In the genomic region with DNA sequence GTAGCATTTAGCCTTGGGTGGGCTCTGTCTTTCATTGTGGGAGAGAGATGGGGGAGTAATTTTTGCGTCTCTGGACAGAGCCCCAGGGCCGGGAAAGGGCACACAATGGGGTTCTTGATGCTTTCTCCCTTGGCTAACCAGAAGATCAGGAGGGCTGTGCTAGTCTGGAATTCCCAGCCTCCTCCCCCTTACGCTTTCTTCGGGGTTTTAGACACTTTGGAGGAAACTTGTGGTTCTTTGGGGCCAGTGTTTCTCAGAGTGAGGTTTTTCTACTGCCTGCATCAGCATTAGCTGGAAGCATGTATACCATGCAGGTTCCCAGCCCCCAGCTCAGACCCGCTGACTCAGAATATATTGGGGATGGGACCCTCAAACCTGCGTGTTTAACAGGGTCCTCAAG, we compare ENCODE assay signal across 26 cellular contexts. TPM values are rescaled to one million over a fixed set of nuclear protein-coding genes. Genes with fewer than 3 reads are reported as not detected.
DNase-seq lines count a peak whose midpoint lies in the region; ATAC-seq, FAIRE-seq and TF ChIP-seq lines count a peak whose summit lies in the region.
"Had no signal": no experiment of that assay in that cellular context is flagged by ENCODE, and none has a peak within 500 bp of the region (broad histone marks: within the 10 kb centered on the region; RNA-seq: fewer than 3 reads in every experiment).

No MANE protein-coding gene starts in this region.

- no peak for FAIRE-seq in kidney (lab: Jason Lieb, UNC)
- FAIRE-seq: HTR-8/SVneo, RCC 7860 had no signal

- peak overlapping the region in 1 of 2 donors; percentile 18 for H3K27ac Mint-ChIP-seq in natural killer cell treated with Interleukin-12 subunit alpha and Interleukin-12 subunit beta and Interleukin-15 and Interleukin-18, amount 100 ng/mL, for 72 hours
- H3K27ac Mint-ChIP-seq in natural killer cell (no peak overlapping the region), T-helper 17 cell (peak overlapping the region; percentile 71), type B pancreatic cell (peak overlapping the region; percentile 24)
- H3K27ac Mint-ChIP-seq: CD8-positive, alpha-beta T cell; GM23338 had no signal

- H3K9ac ChIP-seq in kidney (ENCODE audit: low read length in 2 of 2) = no peak overlapping the region

- peak in 1 of 2 donors; percentile 26 for ATAC-seq in natural killer cell treated with Interleukin-12 subunit alpha and Interleukin-12 subunit beta and Interleukin-15 and Interleukin-18, amount 100 ng/mL, for 72 hours
- ATAC-seq in natural killer cell = no peak
- ATAC-seq in T-helper 17 cell = no peak
- ATAC-seq in HG02642 (IDR thresholded peaks at IDR 0.05; ENCODE audit: poor library complexity, unreplicated experiment) = no peak
- ATAC-seq: CD8-positive, alpha-beta T cell; Right ventricle myocardium inferior had no signal

- H3K9me3 ChIP-seq in T-helper 17 cell (ENCODE audit: control insufficient read depth, low read length, poor library complexity, severe bottlenecking) (no peaks in the 10 kb centered on the region), kidney (ENCODE audit: control insufficient read depth in 1 of 2, low read length in 2 of 2) (no peaks in the 10 kb centered on the region)
- H3K9me3 ChIP-seq: BLaER1 treated with 17β-estradiol and CSF1 and Interleukin-3, amounts not matched to agents 10 nM and 100 nM; MG63 had no signal

- TF ChIP-seq CTCF in natural killer cell (IDR thresholded peaks at IDR 0.05) (no peak), kidney (IDR thresholded peaks at IDR 0.05; ENCODE audit: borderline replicate concordance, extremely low read depth, insufficient read depth) (no peak), type B pancreatic cell (conservative IDR thresholded peaks at IDR 0.05) (no peak)

- no peaks in the 10 kb centered on the region for H3K36me3 ChIP-seq in kidney (ENCODE audit: control insufficient read depth in 1 of 2, insufficient read depth in 2 of 2, low read length in 2 of 2)
- H3K36me3 ChIP-seq: BLaER1 treated with 17β-estradiol and CSF1 and Interleukin-3, amounts not matched to agents 10 nM and 100 nM; MG63 had no signal

- peaks cover 28 to 32% of the 10 kb centered on the region in 2 donors for H3K4me1 Mint-ChIP-seq in natural killer cell treated with Interleukin-12 subunit alpha and Interleukin-12 subunit beta and Interleukin-15 and Interleukin-18, amount 100 ng/mL, for 72 hours (ENCODE audit: low read depth in 2 of 2)
- H3K4me1 Mint-ChIP-seq in natural killer cell = peaks cover 13 to 27% of the 10 kb centered on the region in 2 donors
- H3K4me1 Mint-ChIP-seq in T-helper 17 cell = peaks cover 17% of the 10 kb centered on the region
- peaks cover 26% of the 10 kb centered on the region for H3K4me1 Mint-ChIP-seq in type B pancreatic cell (ENCODE audit: unreplicated experiment)

- H3K9me3 Mint-ChIP-seq in natural killer cell treated with Interleukin-12 subunit alpha and Interleukin-12 subunit beta and Interleukin-15 and Interleukin-18, amount 100 ng/mL, for 72 hours = no peaks in the 10 kb centered on the region
- H3K9me3 Mint-ChIP-seq in natural killer cell (no peaks in the 10 kb centered on the region), type B pancreatic cell (no peaks in the 10 kb centered on the region)
- H3K9me3 Mint-ChIP-seq: CD8-positive, alpha-beta T cell; GM23338 had no signal

- H3K27me3 Mint-ChIP-seq in natural killer cell treated with Interleukin-12 subunit alpha and Interleukin-12 subunit beta and Interleukin-15 and Interleukin-18, amount 100 ng/mL, for 72 hours = peaks cover 25 to 55% of the 10 kb centered on the region in 2 donors
- H3K27me3 Mint-ChIP-seq in natural killer cell (ENCODE audit: low read depth in 2 of 2) (peaks cover 41 to 47% of the 10 kb centered on the region in 2 donors), T-helper 17 cell (peaks cover 51% of the 10 kb centered on the region), type B pancreatic cell (peaks cover 25% of the 10 kb centered on the region)

- no peaks in the 10 kb centered on the region for H3K4me1 ChIP-seq in kidney (ENCODE audit: control insufficient read depth in 1 of 2, insufficient read depth in 1 of 2, low read depth in 1 of 2, low read length in 2 of 2)

- H3K27ac ChIP-seq in kidney (ENCODE audit: low read depth in 2 of 2, low read length in 2 of 2) = no peak overlapping the region
- H3K27ac ChIP-seq: BLaER1 treated with 17β-estradiol and CSF1 and Interleukin-3, amounts not matched to agents 10 nM and 100 nM had no signal

- no peaks in the 10 kb centered on the region for H3K36me3 Mint-ChIP-seq in natural killer cell treated with Interleukin-12 subunit alpha and Interleukin-12 subunit beta and Interleukin-15 and Interleukin-18, amount 100 ng/mL, for 72 hours
- H3K36me3 Mint-ChIP-seq in natural killer cell (no peaks in the 10 kb centered on the region), T-helper 17 cell (ENCODE audit: low read depth) (peaks cover 4% of the 10 kb centered on the region), type B pancreatic cell (no peaks in the 10 kb centered on the region)
- H3K36me3 Mint-ChIP-seq: CD8-positive, alpha-beta T cell had no signal

- H3K4me3 ChIP-seq in kidney (ENCODE audit: low read length in 2 of 2) = no peak overlapping the region
- H3K4me3 ChIP-seq: BLaER1 treated with 17β-estradiol and CSF1 and Interleukin-3, amounts not matched to agents 10 nM and 100 nM; GM23338; MG63 had no signal

- intact Hi-C loops in natural killer cell (cut with micrococcal nuclease) = no loop called here
- intact Hi-C loops in kidney (cut with DNase I) = no loop called here

- no peak for DNase-seq in natural killer cell treated with Interleukin-12 subunit alpha and Interleukin-12 subunit beta and Interleukin-15 and Interleukin-18, amount 100 ng/mL, for 72 hours (ENCODE audit: low spot score)
- DNase-seq in natural killer cell = no peak
- DNase-seq in T-helper 17 cell = no peak
- DNase-seq in kidney = peak; percentile 25
- DNase-seq in type B pancreatic cell (ENCODE audit: extremely low spot score, unreplicated experiment) = no peak
- no peak for DNase-seq in GM19240 (ENCODE audit: insufficient read length, low spot score)
- DNase-seq: Calu3; CD8-positive, alpha-beta T cell; GF-D8; HCEC 1CT; Karpas-422; MG63; NCI-H1092; NCI-H146; NCI-H2081; NCI-H2171 treated with DMSO at 0.1 percent for 48 hours; NCI-H446; NCI-H69 had no signal

- peak overlapping the region; percentile 14 for H3K4me3 Mint-ChIP-seq in natural killer cell treated with Interleukin-12 subunit alpha and Interleukin-12 subunit beta and Interleukin-15 and Interleukin-18, amount 100 ng/mL, for 72 hours
- H3K4me3 Mint-ChIP-seq in natural killer cell (no peak overlapping the region), T-helper 17 cell (no peak overlapping the region), type B pancreatic cell (no peak overlapping the region)
- H3K4me3 Mint-ChIP-seq: CD8-positive, alpha-beta T cell; GM23338 had no signal

RNA-seq across cellular contexts. Expression of gene NEURL1, which starts 7.0 kb away (rescaled TPM):
- total RNA-seq in natural killer cell treated with Interleukin-12 subunit alpha and Interleukin-12 subunit beta and Interleukin-15 and Interleukin-18, amount 100 ng/mL, for 72 hours = 1 to 10 TPM; 1.4 to 1.8 TPM
- 1 to 10 TPM in 2 of 3 donors, under 1 TPM in 1; 0.95 to 8.5 (median 1.5) TPM for total RNA-seq in natural killer cell
- total RNA-seq in T-helper 17 cell = 1 to 10 TPM in 1 of 2 donors, under 1 TPM in 1; 0.50 to 1.1 TPM
- total RNA-seq in kidney = 1.2 TPM
- 1.2 TPM for polyA plus RNA-seq in kidney (ENCODE audit: insufficient read depth, low read depth, low replicate concordance)
- 38.3 and 102 TPM in 2 replicates for total RNA-seq in type B pancreatic cell (ENCODE audit: low replicate concordance)
- total RNA-seq: Calu3 had no signal

RNA-seq across cellular contexts. Expression of gene CALHM3, which starts 21.4 kb away (rescaled TPM):
- total RNA-seq in natural killer cell treated with Interleukin-12 subunit alpha and Interleukin-12 subunit beta and Interleukin-15 and Interleukin-18, amount 100 ng/mL, for 72 hours = not detected
- not detected for total RNA-seq in natural killer cell
- not detected for total RNA-seq in T-helper 17 cell
- total RNA-seq in kidney = not detected
- not detected for polyA plus RNA-seq in kidney (ENCODE audit: insufficient read depth, low read depth, low replicate concordance)
- total RNA-seq in type B pancreatic cell (ENCODE audit: low replicate concordance) = 3.3 and 20.3 TPM in 2 replicates
- total RNA-seq: Calu3; CD8-positive, alpha-beta T cell; IMR-90; OCI-LY7; Right ventricle myocardium inferior had no signal
- polyA plus RNA-seq: IMR-90 had no signal

RNA-seq across cellular contexts. Expression of gene CALHM1, which starts 41.8 kb away (rescaled TPM):
- total RNA-seq in natural killer cell treated with Interleukin-12 subunit alpha and Interleukin-12 subunit beta and Interleukin-15 and Interleukin-18, amount 100 ng/mL, for 72 hours = not detected
- total RNA-seq in natural killer cell (under 1 TPM in 2 of 3 donors, not detected in 1; 0.23 to 0.57 TPM), T-helper 17 cell (not detected), kidney (not detected), type B pancreatic cell (ENCODE audit: low replicate concordance) (0.17 TPM in 1 of 2 replicates, not detected in the other)
- not detected for polyA plus RNA-seq in kidney (ENCODE audit: insufficient read depth, low read depth, low replicate concordance)
- total RNA-seq: Calu3; CD8-positive, alpha-beta T cell; GM23338; IMR-90; Right ventricle myocardium inferior had no signal
- polyA plus RNA-seq: IMR-90 had no signal

RNA-seq across cellular contexts. Expression of gene CALHM2, which starts 48.3 kb away (rescaled TPM):
- total RNA-seq in natural killer cell treated with Interleukin-12 subunit alpha and Interleukin-12 subunit beta and Interleukin-15 and Interleukin-18, amount 100 ng/mL, for 72 hours = 10 to 100 TPM; 11.2 to 12.7 TPM
- total RNA-seq in natural killer cell (10 to 100 TPM; 26.6 to 55.2 (median 37.2) TPM), T-helper 17 cell (10 to 100 TPM; 15.5 to 23.6 TPM), kidney (26.0 TPM), type B pancreatic cell (ENCODE audit: low replicate concordance) (3.5 and 27.8 TPM in 2 replicates)
- polyA plus RNA-seq in kidney (ENCODE audit: insufficient read depth, low read depth, low replicate concordance) = 8.0 TPM
- total RNA-seq: OCI-LY7 had no signal

Comparison
In these comparisons a context has a peak if more than half of its experiments do, and no peak if none do; other contexts are left out.
1. H3K27ac Mint-ChIP-seq: peak in T-helper 17 cell (single experiment) and type B pancreatic cell (single experiment); none in natural killer cell (0 of 2).